Comparison of ENCODE assay signal across 17 cellular contexts in genomic region chr12:70828391-70828790, GRCh38.
"Had no signal": no experiment of that assay in that cellular context is flagged by ENCODE, and none has a peak within 500 bp of the region (broad histone marks: within the 10 kb centered on the region; RNA-seq: fewer than 3 reads in every experiment).

No MANE protein-coding gene starts in this region.

- H3K36me3 ChIP-seq: right lobe of liver, stomach, thoracic aorta had no signal

- H3K9me3 Mint-ChIP-seq: activated CD8-positive, alpha-beta T cell treated with anti-CD3 and anti-CD28 coated beads for 36 hours; activated naive CD4-positive, alpha-beta T cell treated with anti-CD3 and anti-CD28 coated beads, Interleukin-2, amount 50 U/mL, for 24 hours; activated T-cell treated with anti-CD3 and anti-CD28 coated beads, Interleukin-2, amount 50 U/mL, for 4 hours; nephron progenitor cell had no signal

- H3K27me3 ChIP-seq: right lobe of liver, stomach had no signal

- H3K27me3 Mint-ChIP-seq: activated CD8-positive, alpha-beta T cell treated with anti-CD3 and anti-CD28 coated beads for 36 hours; T-helper 17 cell had no signal

- H3K4me1 Mint-ChIP-seq: activated naive CD4-positive, alpha-beta T cell treated with anti-CD3 and anti-CD28 coated beads, Interleukin-2, amount 50 U/mL, for 24 hours; immature natural killer cell had no signal

- H3K4me3 ChIP-seq: psoas muscle, right lobe of liver, stomach, thoracic aorta had no signal

- H3K27ac Mint-ChIP-seq: activated CD8-positive, alpha-beta T cell treated with anti-CD3 and anti-CD28 coated beads for 36 hours; activated naive CD4-positive, alpha-beta T cell treated with anti-CD3 and anti-CD28 coated beads, Interleukin-2, amount 50 U/mL, for 24 hours; immature natural killer cell; nephron progenitor cell; T-helper 17 cell had no signal

- H3K9me3 ChIP-seq: psoas muscle, right lobe of liver, stomach, thoracic aorta had no signal

- H3K27ac ChIP-seq: psoas muscle, right lobe of liver, stomach, thoracic aorta had no signal

- DNase-seq: activated CD4-positive, alpha-beta T cell treated with anti-CD3 and anti-CD28 coated beads for 4 hours; activated CD8-positive, alpha-beta T cell treated with anti-CD3 and anti-CD28 coated beads for 36 hours; activated effector memory CD4-positive, alpha-beta T cell treated with Interleukin-2 at 50 U/mL for 16 hours; activated T-cell treated with anti-CD3 and anti-CD28 coated beads, Interleukin-2, amount 50 U/mL, for 4 hours; erythroblast; foreskin melanocyte; head of caudate nucleus; immature natural killer cell; nephron progenitor cell; psoas muscle; right lobe of liver; stimulated activated CD4-positive, alpha-beta T cell treated with anti-CD3 and anti-CD28 coated beads, Interleukin-12 subunit alpha, Interleukin-12 subunit beta, amount 100 ng/mL, for 4 hours; stimulated activated CD4-positive, alpha-beta T cell treated with anti-CD3 and anti-CD28 coated beads, Interleukin-2, amount 100 ng/mL, for 24 hours; stomach; T-helper 17 cell had no signal

- H3K36me3 Mint-ChIP-seq: activated naive CD4-positive, alpha-beta T cell treated with anti-CD3 and anti-CD28 coated beads, Interleukin-2, amount 50 U/mL, for 24 hours; immature natural killer cell had no signal

- H3K4me1 ChIP-seq: psoas muscle, right lobe of liver, stomach had no signal

- ATAC-seq: activated CD8-positive, alpha-beta T cell treated with anti-CD3 and anti-CD28 coated beads for 36 hours; activated T-cell treated with anti-CD3 and anti-CD28 coated beads, Interleukin-2, amount 50 U/mL, for 4 hours; psoas muscle; right lobe of liver; T-helper 17 cell had no signal

- H3K4me3 Mint-ChIP-seq: activated CD8-positive, alpha-beta T cell treated with anti-CD3 and anti-CD28 coated beads for 36 hours; activated naive CD4-positive, alpha-beta T cell treated with anti-CD3 and anti-CD28 coated beads, Interleukin-2, amount 50 U/mL, for 24 hours; activated T-cell treated with anti-CD3 and anti-CD28 coated beads, Interleukin-2, amount 50 U/mL, for 4 hours; immature natural killer cell; nephron progenitor cell; T-helper 17 cell had no signal
